In the genomic region with DNA sequence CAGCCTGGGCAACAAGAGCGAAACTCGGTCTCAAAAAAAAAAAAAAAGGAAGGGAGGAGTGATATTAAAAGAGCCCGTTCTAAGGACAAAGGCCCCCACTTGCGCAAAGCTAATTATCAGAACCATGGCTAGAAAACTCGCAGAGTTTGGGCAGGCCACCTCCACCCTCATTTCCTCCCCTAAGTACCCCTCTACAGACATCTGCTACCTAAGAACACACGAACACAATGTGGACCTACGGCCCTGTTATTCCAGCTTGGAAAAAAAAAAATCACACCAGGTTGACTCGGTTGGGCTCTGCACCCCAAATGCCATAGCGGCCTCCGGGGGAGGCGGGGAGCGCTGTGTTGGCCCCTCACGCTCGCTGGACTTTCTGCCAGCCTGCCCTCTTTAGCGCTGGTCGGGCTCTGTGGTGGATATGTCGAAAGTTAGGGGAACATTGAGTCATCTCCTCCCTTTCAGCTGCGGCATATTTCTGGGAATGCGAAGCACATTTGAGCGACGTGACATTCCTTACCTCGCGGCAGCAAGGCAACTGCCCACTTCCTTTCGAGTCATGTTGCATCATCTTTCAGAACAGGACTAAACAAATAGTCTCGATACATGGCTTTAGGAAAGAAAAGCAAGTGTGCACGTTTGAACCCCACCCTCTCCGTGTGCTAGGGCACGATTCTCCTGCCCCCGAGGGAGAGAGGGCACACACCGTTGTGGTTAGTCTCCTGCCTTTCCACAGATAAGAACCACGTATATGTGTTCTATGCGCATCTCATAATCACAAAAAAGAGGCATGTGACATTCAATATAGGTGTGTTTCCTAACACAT, we compare ENCODE assay signal across 1 cellular context.
TF ChIP-seq lines count a peak whose summit lies in the region.

No MANE protein-coding gene starts in this region.

TF ChIP-seq in HepG2, 621 proteins besides CTCF, POLR2A, EP300 and RAD21 (continued from another document and continues in another):
- TF ChIP-seq, protein P1, sequence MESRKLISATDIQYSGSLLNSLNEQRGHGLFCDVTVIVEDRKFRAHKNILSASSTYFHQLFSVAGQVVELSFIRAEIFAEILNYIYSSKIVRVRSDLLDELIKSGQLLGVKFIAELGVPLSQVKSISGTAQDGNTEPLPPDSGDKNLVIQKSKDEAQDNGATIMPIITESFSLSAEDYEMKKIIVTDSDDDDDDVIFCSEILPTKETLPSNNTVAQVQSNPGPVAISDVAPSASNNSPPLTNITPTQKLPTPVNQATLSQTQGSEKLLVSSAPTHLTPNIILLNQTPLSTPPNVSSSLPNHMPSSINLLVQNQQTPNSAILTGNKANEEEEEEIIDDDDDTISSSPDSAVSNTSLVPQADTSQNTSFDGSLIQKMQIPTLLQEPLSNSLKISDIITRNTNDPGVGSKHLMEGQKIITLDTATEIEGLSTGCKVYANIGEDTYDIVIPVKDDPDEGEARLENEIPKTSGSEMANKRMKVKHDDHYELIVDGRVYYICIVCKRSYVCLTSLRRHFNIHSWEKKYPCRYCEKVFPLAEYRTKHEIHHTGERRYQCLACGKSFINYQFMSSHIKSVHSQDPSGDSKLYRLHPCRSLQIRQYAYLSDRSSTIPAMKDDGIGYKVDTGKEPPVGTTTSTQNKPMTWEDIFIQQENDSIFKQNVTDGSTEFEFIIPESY (CRISPR knock-in tag; IDR thresholded peaks at IDR 0.05): peak; percentile 83
- TF ChIP-seq ZNF224 (CRISPR knock-in tag; IDR thresholded peaks at IDR 0.05): 0 out of 2 replicates have a peak, but pooled peaks have one; percentile 39
- no peak for TF ChIP-seq ZSCAN12 (CRISPR knock-in tag; IDR thresholded peaks at IDR 0.05)
- TF ChIP-seq MTF2 (CRISPR knock-in tag; IDR thresholded peaks at IDR 0.05; ENCODE audit: borderline replicate concordance): no peak
- no peak for TF ChIP-seq FLYWCH1 (CRISPR knock-in tag; IDR thresholded peaks at IDR 0.05)
- TF ChIP-seq CENPT (CRISPR knock-in tag; IDR thresholded peaks at IDR 0.05; ENCODE audit: low read depth): no peak
- TF ChIP-seq ZNF780A (CRISPR knock-in tag; IDR thresholded peaks at IDR 0.05): no peak
- no peak for TF ChIP-seq STAT5B (CRISPR knock-in tag; IDR thresholded peaks at IDR 0.05)
- TF ChIP-seq ZC3H13 (CRISPR knock-in tag; IDR thresholded peaks at IDR 0.05): no peak
- peak; percentile 87 for TF ChIP-seq ZNF12 (CRISPR knock-in tag; IDR thresholded peaks at IDR 0.05)
- no peak; the same call in 1 of the 2 replicates for TF ChIP-seq RFX3 (CRISPR knock-in tag; IDR thresholded peaks at IDR 0.05)
- TF ChIP-seq MYC (CRISPR knock-in tag; IDR thresholded peaks at IDR 0.05; ENCODE audit: borderline replicate concordance): peak; percentile 96
- TF ChIP-seq, protein P2, sequence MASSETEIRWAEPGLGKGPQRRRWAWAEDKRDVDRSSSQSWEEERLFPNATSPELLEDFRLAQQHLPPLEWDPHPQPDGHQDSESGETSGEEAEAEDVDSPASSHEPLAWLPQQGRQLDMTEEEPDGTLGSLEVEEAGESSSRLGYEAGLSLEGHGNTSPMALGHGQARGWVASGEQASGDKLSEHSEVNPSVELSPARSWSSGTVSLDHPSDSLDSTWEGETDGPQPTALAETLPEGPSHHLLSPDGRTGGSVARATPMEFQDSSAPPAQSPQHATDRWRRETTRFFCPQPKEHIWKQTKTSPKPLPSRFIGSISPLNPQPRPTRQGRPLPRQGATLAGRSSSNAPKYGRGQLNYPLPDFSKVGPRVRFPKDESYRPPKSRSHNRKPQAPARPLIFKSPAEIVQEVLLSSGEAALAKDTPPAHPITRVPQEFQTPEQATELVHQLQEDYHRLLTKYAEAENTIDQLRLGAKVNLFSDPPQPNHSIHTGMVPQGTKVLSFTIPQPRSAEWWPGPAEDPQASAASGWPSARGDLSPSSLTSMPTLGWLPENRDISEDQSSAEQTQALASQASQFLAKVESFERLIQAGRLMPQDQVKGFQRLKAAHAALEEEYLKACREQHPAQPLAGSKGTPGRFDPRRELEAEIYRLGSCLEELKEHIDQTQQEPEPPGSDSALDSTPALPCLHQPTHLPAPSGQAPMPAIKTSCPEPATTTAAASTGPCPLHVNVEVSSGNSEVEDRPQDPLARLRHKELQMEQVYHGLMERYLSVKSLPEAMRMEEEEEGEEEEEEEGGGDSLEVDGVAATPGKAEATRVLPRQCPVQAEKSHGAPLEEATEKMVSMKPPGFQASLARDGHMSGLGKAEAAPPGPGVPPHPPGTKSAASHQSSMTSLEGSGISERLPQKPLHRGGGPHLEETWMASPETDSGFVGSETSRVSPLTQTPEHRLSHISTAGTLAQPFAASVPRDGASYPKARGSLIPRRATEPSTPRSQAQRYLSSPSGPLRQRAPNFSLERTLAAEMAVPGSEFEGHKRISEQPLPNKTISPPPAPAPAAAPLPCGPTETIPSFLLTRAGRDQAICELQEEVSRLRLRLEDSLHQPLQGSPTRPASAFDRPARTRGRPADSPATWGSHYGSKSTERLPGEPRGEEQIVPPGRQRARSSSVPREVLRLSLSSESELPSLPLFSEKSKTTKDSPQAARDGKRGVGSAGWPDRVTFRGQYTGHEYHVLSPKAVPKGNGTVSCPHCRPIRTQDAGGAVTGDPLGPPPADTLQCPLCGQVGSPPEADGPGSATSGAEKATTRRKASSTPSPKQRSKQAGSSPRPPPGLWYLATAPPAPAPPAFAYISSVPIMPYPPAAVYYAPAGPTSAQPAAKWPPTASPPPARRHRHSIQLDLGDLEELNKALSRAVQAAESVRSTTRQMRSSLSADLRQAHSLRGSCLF (CRISPR knock-in tag; IDR thresholded peaks at IDR 0.05; ENCODE audit: borderline replicate concordance): no peak
- TF ChIP-seq, protein P3, sequence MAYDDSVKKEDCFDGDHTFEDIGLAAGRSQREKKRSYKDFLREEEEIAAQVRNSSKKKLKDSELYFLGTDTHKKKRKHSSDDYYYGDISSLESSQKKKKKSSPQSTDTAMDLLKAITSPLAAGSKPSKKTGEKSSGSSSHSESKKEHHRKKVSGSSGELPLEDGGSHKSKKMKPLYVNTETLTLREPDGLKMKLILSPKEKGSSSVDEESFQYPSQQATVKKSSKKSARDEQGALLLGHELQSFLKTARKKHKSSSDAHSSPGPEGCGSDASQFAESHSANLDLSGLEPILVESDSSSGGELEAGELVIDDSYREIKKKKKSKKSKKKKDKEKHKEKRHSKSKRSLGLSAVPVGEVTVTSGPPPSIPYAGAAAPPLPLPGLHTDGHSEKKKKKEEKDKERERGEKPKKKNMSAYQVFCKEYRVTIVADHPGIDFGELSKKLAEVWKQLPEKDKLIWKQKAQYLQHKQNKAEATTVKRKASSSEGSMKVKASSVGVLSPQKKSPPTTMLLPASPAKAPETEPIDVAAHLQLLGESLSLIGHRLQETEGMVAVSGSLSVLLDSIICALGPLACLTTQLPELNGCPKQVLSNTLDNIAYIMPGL (CRISPR knock-in tag; IDR thresholded peaks at IDR 0.05; ENCODE audit: borderline replicate concordance in 1 of 2, low read depth in 1 of 2): peak; percentile 79 to 80; a peak in 3 of 4 replicates
- no peak for TF ChIP-seq DNMT1 (CRISPR knock-in tag; IDR thresholded peaks at IDR 0.05)
- peak; percentile 54; the same call in 1 of the 2 replicates for TF ChIP-seq GZF1 (CRISPR knock-in tag; IDR thresholded peaks at IDR 0.05)
- 0 out of 2 replicates have a peak, but pooled peaks have one; percentile 21 for TF ChIP-seq ZNF24 (IDR thresholded peaks at IDR 0.05)
- TF ChIP-seq, protein P4, sequence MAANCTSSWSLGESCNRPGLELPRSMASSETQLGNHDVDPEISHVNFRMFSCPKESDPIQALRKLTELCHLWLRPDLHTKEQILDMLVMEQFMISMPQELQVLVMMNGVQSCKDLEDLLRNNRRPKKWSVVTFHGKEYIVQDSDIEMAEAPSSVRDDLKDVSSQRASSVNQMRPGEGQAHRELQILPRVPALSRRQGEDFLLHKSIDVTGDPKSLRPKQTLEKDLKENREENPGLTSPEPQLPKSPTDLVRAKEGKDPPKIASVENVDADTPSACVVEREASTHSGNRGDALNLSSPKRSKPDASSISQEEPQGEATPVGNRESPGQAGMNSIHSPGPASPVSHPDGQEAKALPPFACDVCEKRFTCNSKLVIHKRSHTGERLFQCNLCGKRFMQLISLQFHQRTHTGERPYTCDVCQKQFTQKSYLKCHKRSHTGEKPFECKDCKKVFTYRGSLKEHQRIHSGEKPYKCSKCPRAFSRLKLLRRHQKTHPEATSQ (CRISPR knock-in tag; IDR thresholded peaks at IDR 0.05; ENCODE audit: borderline replicate concordance): no peak
- TF ChIP-seq SOX5 (CRISPR knock-in tag; IDR thresholded peaks at IDR 0.05; ENCODE audit: borderline replicate concordance): peak; percentile 98
- TF ChIP-seq ZNF510 (CRISPR knock-in tag; IDR thresholded peaks at IDR 0.05; ENCODE audit: low read depth): peak; percentile 97; the same call in 1 of the 2 replicates
- peak; percentile 84; the same call in 1 of the 2 replicates for TF ChIP-seq ZNF17 (CRISPR knock-in tag; IDR thresholded peaks at IDR 0.05)
- peak; percentile 15; the same call in 1 of the 2 replicates for TF ChIP-seq FOXK2 (IDR thresholded peaks at IDR 0.05)
- TF ChIP-seq SRF (IDR thresholded peaks at IDR 0.05; ENCODE audit: low read depth, low read length): no peak
- peak; percentile 97 for TF ChIP-seq MEIS2 (CRISPR knock-in tag; IDR thresholded peaks at IDR 0.05)
- TF ChIP-seq, protein P5, sequence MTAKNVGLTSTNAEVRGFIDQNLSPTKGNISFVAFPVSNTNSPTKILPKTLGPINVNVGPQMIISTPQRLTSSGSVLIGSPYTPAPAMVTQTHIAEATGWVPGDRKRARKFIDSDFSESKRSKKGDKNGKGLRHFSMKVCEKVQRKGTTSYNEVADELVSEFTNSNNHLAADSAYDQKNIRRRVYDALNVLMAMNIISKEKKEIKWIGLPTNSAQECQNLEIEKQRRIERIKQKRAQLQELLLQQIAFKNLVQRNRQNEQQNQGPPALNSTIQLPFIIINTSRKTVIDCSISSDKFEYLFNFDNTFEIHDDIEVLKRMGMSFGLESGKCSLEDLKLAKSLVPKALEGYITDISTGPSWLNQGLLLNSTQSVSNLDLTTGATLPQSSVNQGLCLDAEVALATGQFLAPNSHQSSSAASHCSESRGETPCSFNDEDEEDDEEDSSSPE (CRISPR knock-in tag; IDR thresholded peaks at IDR 0.05): peak; percentile 75; the same call in 1 of the 2 replicates
- peak; percentile 91 for TF ChIP-seq NFIC (IDR thresholded peaks at IDR 0.05; ENCODE audit: low read length)
- TF ChIP-seq RFX5 (IDR thresholded peaks at IDR 0.05; ENCODE audit: low read depth, low read length): no peak
- peak; percentile 81; the same call in 1 of the 2 replicates for TF ChIP-seq SIX4 (CRISPR knock-in tag; IDR thresholded peaks at IDR 0.05)
- TF ChIP-seq PHB2 (IDR thresholded peaks at IDR 0.05; ENCODE audit: partially characterized antibody): no peak
- no peak for TF ChIP-seq TOE1 (CRISPR knock-in tag; IDR thresholded peaks at IDR 0.05)
- TF ChIP-seq, protein P6, sequence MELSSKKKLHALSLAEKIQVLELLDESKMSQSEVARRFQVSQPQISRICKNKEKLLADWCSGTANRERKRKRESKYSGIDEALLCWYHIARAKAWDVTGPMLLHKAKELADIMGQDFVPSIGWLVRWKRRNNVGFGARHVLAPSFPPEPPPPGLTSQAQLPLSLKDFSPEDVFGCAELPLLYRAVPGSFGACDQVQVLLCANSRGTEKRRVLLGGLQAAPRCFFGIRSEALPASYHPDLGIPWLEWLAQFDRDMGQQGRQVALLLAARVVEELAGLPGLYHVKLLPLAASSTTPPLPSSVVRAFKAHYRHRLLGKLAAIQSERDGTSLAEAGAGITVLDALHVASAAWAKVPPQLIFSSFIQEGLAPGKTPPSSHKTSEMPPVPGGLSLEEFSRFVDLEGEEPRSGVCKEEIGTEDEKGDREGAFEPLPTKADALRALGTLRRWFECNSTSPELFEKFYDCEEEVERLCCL (CRISPR knock-in tag; IDR thresholded peaks at IDR 0.05; ENCODE audit: borderline replicate concordance): no peak
- TF ChIP-seq HMGA1 (CRISPR knock-in tag; conservative IDR thresholded peaks at IDR 0.05): no peak
- peak; percentile 94 for TF ChIP-seq ZFP1 (CRISPR knock-in tag; IDR thresholded peaks at IDR 0.05)
- TF ChIP-seq, protein P7, sequence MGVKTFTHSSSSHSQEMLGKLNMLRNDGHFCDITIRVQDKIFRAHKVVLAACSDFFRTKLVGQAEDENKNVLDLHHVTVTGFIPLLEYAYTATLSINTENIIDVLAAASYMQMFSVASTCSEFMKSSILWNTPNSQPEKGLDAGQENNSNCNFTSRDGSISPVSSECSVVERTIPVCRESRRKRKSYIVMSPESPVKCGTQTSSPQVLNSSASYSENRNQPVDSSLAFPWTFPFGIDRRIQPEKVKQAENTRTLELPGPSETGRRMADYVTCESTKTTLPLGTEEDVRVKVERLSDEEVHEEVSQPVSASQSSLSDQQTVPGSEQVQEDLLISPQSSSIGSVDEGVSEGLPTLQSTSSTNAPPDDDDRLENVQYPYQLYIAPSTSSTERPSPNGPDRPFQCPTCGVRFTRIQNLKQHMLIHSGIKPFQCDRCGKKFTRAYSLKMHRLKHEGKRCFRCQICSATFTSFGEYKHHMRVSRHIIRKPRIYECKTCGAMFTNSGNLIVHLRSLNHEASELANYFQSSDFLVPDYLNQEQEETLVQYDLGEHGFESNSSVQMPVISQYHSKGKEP (CRISPR knock-in tag; IDR thresholded peaks at IDR 0.05): peak; percentile 63; the same call in 1 of the 2 replicates
- TF ChIP-seq ZNF790 (CRISPR knock-in tag; IDR thresholded peaks at IDR 0.05; ENCODE audit: borderline replicate concordance): no peak
- TF ChIP-seq ZBTB7B (CRISPR knock-in tag; IDR thresholded peaks at IDR 0.05): peak; percentile 97
- TF ChIP-seq SALL1 (CRISPR knock-in tag; IDR thresholded peaks at IDR 0.05): peak; percentile 100
- peak; percentile 87 for TF ChIP-seq FOXC1 (CRISPR knock-in tag; IDR thresholded peaks at IDR 0.05; ENCODE audit: borderline replicate concordance)
- peak; percentile 96 for TF ChIP-seq RXRA (CRISPR knock-in tag; IDR thresholded peaks at IDR 0.05)
- no peak for TF ChIP-seq SOX6 (IDR thresholded peaks at IDR 0.05)
- TF ChIP-seq SOX6 (CRISPR knock-in tag; IDR thresholded peaks at IDR 0.05): peak; percentile 98
- TF ChIP-seq ZNF879 (CRISPR knock-in tag; IDR thresholded peaks at IDR 0.05): no peak
- TF ChIP-seq ZNF605 (CRISPR knock-in tag; IDR thresholded peaks at IDR 0.05): peak; percentile 97
- no peak for TF ChIP-seq NFE2L2 (IDR thresholded peaks at IDR 0.05; ENCODE audit: low read length)
- TF ChIP-seq PAWR (CRISPR knock-in tag; IDR thresholded peaks at IDR 0.05; ENCODE audit: borderline replicate concordance): no peak
- peak; percentile 54; the same call in 1 of the 2 replicates for TF ChIP-seq RBAK (CRISPR knock-in tag; IDR thresholded peaks at IDR 0.05)
- TF ChIP-seq, protein P8, sequence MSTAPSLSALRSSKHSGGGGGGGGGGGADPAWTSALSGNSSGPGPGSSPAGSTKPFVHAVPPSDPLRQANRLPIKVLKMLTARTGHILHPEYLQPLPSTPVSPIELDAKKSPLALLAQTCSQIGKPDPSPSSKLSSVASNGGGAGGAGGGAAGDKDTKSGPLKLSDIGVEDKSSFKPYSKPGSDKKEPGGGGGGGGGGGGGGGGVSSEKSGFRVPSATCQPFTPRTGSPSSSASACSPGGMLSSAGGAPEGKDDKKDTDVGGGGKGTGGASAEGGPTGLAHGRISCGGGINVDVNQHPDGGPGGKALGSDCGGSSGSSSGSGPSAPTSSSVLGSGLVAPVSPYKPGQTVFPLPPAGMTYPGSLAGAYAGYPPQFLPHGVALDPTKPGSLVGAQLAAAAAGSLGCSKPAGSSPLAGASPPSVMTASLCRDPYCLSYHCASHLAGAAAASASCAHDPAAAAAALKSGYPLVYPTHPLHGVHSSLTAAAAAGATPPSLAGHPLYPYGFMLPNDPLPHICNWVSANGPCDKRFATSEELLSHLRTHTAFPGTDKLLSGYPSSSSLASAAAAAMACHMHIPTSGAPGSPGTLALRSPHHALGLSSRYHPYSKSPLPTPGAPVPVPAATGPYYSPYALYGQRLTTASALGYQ (CRISPR knock-in tag; IDR thresholded peaks at IDR 0.05): peak; percentile 94; the same call in 1 of the 2 replicates
